Comparison of ENCODE assay signal across 8 cellular contexts in the genomic region with DNA sequence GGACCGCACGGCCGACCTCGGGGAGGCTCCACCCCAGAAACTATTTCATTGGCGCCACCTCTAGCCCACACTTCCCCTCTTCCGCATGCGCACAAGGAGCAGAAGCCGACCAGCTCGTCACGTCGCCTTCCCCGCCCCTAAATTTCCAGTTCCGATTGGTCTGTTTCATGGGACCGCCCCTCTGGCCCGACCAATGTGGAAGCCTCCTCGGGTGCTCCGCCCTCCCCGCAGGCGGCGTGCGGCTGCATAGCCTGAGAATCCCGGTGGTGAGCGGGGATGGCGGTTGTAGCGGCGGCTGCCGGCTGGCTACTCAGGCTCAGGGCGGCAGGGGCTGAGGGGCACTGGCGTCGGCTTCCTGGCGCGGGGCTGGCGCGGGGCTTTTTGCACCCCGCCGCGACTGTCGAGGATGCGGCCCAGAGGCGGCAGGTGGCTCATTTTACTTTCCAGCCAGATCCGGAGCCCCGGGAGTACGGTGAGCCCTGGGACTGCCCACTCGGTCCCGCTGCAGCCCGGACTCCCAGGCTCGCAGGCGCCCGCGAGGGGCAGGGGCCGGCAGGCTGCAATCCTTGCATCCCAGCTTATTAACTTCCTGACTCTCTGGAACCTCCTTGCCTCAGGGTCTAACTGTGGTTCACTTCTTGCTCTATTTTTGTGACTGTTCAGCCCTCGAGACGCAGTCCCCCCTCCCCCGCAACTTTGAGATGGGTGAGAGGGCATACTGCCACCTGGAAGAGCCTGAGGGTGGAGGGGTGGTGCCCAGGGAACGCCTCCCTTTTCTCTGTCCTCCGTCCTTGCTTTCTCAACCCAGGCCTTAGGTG. TPM values are rescaled to one million over a fixed set of nuclear protein-coding genes. Genes with fewer than 3 reads are reported as not detected.
DNase-seq lines count a peak whose midpoint lies in the region; ATAC-seq and TF ChIP-seq lines count a peak whose summit lies in the region.

Gene BCKDHB, plus strand, starts transcription at position 254 of the 818 bp plus-strand sequence. Its CDS starts 23 bp downstream, at position 277.

- intact Hi-C loops in T-helper 1 cell treated with Interleukin-12 subunit alpha and Interleukin-12 subunit beta and Interleukin-4 antibody, amounts not matched to agents 30 ng/mL and 1 ng/mL, for 36 hours (cut with micrococcal nuclease): loop anchor here (1.0 to 5.0 kb wide), 10 partner anchors 59 to 1646 kb away; partner anchors contain the start of genes HMGN3, IRAK1BP1, LCA5 and PHIP
- intact Hi-C loops in heart right ventricle (cut with DNase I) (loop anchor here in 4 of 10 donors (5.0 to 10.0 kb wide), 2 partner anchors 102 to 104 kb away; partner anchors contain the start of gene TTK (in 4 of the 4)), posterior cingulate gyrus (cut with DNase I) (loop anchor here (5.0 kb wide), 2 partner anchors 104 to 159 kb away; partner anchors contain the start of genes ELOVL4 and TTK)

- 0 to 1% methylated on average over 56 of the region's 56 CpGs for WGBS in heart right ventricle, 2 donors
- WGBS in upper lobe of left lung, 2 donors: 0 to 1% methylated on average over 20 to 41 of the region's 56 CpGs

- H3K9me3 ChIP-seq in heart right ventricle (no peaks in the 10 kb centered on the region), upper lobe of left lung (no peaks in the 10 kb centered on the region)

- H3K27ac ChIP-seq in heart right ventricle (peak within 1 kb of the TSS; percentile 23 to 93 (median 87)), upper lobe of left lung (peak within 1 kb of the TSS; percentile 75 to 90 (median 82))

- TF ChIP-seq POLR2A in upper lobe of left lung (IDR thresholded peaks at IDR 0.05): peak in 3 of 4 donors; percentile 68 to 95 (median 88)

- peak; percentile 98 for DNase-seq in GM13976 (ENCODE audit: low spot score)
- peak; percentile 97 for DNase-seq in NCI-H146 treated with DMSO at 0.1 percent for 48 hours (lab: John Stamatoyannopoulos, UW; ENCODE audit: unreplicated experiment)
- DNase-seq in amniotic stem cell (lab: John Stamatoyannopoulos, UW): peak; percentile 96
- DNase-seq in heart right ventricle: peak; percentile 97 to 99
- peak; percentile 97 to 100 (median 98) for DNase-seq in posterior cingulate gyrus
- DNase-seq in upper lobe of left lung: peak; percentile 96 to 97

- H3K36me3 ChIP-seq in heart right ventricle (no peaks in the 10 kb centered on the region), upper lobe of left lung (no peaks in the 10 kb centered on the region)

- no peak for TF ChIP-seq CTCF in GM13976 (IDR thresholded peaks at IDR 0.05; ENCODE audit: borderline replicate concordance, control extremely low read depth, extremely low read depth, insufficient read depth, missing control alignments)
- TF ChIP-seq CTCF in heart right ventricle (IDR thresholded peaks at IDR 0.05): peak in 3 of 9 donors; percentile 7 to 32 (median 19)
- TF ChIP-seq CTCF in upper lobe of left lung (IDR thresholded peaks at IDR 0.05): peak in 2 of 6 experiments; percentile 7 to 25

- peaks cover 0 to 17% (median 9%) of the 10 kb centered on the region in 9 donors for H3K4me1 ChIP-seq in heart right ventricle
- H3K4me1 ChIP-seq in upper lobe of left lung: peaks cover 4 to 8% (median 6%) of the 10 kb centered on the region in 4 donors

- no peak for TF ChIP-seq EP300 in upper lobe of left lung (IDR thresholded peaks at IDR 0.05)

- H3K4me3 ChIP-seq in heart right ventricle (peak within 1 kb of the TSS; percentile 69 to 99 (median 85)), upper lobe of left lung (peak within 1 kb of the TSS; percentile 75 to 92 (median 81))

- ATAC-seq in HG02870 (IDR thresholded peaks at IDR 0.05; ENCODE audit: unreplicated experiment) (peak; percentile 99), heart right ventricle (peak; percentile 99 to 100 (median 100)), upper lobe of left lung (ENCODE audit: low FRiP score in 2 of 2) (peak; percentile 100)

- in situ Hi-C loops in GM13976 (cut with MboI; ENCODE audit: low sequenced_read_pairs, unreplicated experiment): no loop called here

- H3K27me3 ChIP-seq in heart right ventricle (peaks cover 0 to 5% (median 0%) of the 10 kb centered on the region in 7 donors), upper lobe of left lung (no peaks in the 10 kb centered on the region)

RNA-seq across cellular contexts. Expression of gene BCKDHB, which starts in this region (rescaled TPM):
- 13.8 and 14.3 TPM in 2 replicates for total RNA-seq in T-helper 1 cell treated with Interleukin-12 subunit alpha and Interleukin-12 subunit beta and Interleukin-4 antibody, amounts not matched to agents 30 ng/mL and 1 ng/mL, for 36 hours
- total RNA-seq in heart right ventricle (10 to 100 TPM; 24.9 to 46.4 (median 33.0) TPM), upper lobe of left lung (10 to 100 TPM; 12.8 to 26.2 (median 14.5) TPM)
- 10 to 100 TPM in 1 of 2 donors, 1 to 10 TPM in 1; 7.1 to 11.1 TPM for polyA plus RNA-seq in heart right ventricle

Comparison
In these comparisons a context has a peak if more than half of its experiments do, and no peak if none do; other contexts are left out.
1. Peak in every context shown above with its lines: DNase-seq, ATAC-seq, H3K4me3 ChIP-seq and H3K27ac ChIP-seq.